1 cellular context compared by ENCODE assay signal in the genomic region with DNA sequence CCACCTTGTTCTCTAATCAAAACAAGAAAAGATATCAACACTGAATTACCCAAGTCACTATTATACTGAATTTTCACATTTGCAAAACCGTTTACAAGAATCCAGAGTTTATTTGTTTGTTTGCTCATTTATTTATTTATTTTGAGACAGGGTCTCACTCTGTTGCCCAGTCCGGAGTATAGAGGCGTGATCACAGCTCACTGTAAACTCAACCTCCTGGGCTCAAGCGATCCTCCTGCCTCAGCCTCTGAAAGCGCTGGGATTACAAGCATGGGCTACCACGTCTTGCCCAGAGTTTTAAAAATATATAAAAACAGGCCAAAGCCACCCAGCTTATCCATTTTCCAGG.
TF ChIP-seq lines count a peak whose summit lies in the region.

No MANE protein-coding gene starts in this region.

TF ChIP-seq in K562, 482 proteins besides CTCF, POLR2A, EP300 and RAD21 (continued from another document):
- TF ChIP-seq, protein P1, sequence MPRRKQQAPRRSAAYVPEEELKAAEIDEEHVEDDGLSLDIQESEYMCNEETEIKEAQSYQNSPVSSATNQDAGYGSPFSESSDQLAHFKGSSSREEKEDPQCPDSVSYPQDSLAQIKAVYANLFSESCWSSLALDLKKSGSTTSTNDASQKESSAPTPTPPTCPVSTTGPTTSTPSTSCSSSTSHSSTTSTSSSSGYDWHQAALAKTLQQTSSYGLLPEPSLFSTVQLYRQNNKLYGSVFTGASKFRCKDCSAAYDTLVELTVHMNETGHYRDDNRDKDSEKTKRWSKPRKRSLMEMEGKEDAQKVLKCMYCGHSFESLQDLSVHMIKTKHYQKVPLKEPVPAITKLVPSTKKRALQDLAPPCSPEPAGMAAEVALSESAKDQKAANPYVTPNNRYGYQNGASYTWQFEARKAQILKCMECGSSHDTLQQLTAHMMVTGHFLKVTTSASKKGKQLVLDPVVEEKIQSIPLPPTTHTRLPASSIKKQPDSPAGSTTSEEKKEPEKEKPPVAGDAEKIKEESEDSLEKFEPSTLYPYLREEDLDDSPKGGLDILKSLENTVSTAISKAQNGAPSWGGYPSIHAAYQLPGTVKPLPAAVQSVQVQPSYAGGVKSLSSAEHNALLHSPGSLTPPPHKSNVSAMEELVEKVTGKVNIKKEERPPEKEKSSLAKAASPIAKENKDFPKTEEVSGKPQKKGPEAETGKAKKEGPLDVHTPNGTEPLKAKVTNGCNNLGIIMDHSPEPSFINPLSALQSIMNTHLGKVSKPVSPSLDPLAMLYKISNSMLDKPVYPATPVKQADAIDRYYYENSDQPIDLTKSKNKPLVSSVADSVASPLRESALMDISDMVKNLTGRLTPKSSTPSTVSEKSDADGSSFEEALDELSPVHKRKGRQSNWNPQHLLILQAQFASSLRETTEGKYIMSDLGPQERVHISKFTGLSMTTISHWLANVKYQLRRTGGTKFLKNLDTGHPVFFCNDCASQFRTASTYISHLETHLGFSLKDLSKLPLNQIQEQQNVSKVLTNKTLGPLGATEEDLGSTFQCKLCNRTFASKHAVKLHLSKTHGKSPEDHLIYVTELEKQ (CRISPR knock-in tag; IDR thresholded peaks at IDR 0.05), result no peak
- TF ChIP-seq HNRNPH1 (optimal IDR thresholded peaks at IDR 0.05; ENCODE audit: low read depth, low read length) (no peak), TOE1 (IDR thresholded peaks at IDR 0.05; ENCODE audit: borderline replicate concordance) (no peak), TOE1 (CRISPR knock-in tag; IDR thresholded peaks at IDR 0.05; ENCODE audit: borderline replicate concordance, low read depth) (no peak), ARHGAP35 (IDR thresholded peaks at IDR 0.05; ENCODE audit: partially characterized antibody) (no peak), CBX3 (IDR thresholded peaks at IDR 0.05; ENCODE audit: borderline replicate concordance in 1 of 2, low read length in 2 of 2) (0 out of 3 replicates have a peak, but pooled peaks of 1 of the 2 experiments have one; percentile 14)
- TF ChIP-seq, protein P2, sequence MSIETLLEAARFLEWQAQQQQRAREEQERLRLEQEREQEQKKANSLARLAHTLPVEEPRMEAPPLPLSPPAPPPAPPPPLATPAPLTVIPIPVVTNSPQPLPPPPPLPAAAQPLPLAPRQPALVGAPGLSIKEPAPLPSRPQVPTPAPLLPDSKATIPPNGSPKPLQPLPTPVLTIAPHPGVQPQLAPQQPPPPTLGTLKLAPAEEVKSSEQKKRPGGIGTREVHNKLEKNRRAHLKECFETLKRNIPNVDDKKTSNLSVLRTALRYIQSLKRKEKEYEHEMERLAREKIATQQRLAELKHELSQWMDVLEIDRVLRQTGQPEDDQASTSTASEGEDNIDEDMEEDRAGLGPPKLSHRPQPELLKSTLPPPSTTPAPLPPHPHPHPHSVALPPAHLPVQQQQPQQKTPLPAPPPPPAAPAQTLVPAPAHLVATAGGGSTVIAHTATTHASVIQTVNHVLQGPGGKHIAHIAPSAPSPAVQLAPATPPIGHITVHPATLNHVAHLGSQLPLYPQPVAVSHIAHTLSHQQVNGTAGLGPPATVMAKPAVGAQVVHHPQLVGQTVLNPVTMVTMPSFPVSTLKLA (conservative IDR thresholded peaks at IDR 0.05), result no peak
- TF ChIP-seq, protein P3, sequence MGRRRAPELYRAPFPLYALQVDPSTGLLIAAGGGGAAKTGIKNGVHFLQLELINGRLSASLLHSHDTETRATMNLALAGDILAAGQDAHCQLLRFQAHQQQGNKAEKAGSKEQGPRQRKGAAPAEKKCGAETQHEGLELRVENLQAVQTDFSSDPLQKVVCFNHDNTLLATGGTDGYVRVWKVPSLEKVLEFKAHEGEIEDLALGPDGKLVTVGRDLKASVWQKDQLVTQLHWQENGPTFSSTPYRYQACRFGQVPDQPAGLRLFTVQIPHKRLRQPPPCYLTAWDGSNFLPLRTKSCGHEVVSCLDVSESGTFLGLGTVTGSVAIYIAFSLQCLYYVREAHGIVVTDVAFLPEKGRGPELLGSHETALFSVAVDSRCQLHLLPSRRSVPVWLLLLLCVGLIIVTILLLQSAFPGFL (CRISPR knock-in tag; IDR thresholded peaks at IDR 0.05), result no peak
